Comparison of ENCODE assay signal across 8 cellular contexts in genomic region chr11:727859-728748, GRCh38. TPM values are rescaled to one million over a fixed set of nuclear protein-coding genes. Genes with fewer than 3 reads are reported as not detected.
DNase-seq lines count a peak whose midpoint lies in the region; ATAC-seq, FAIRE-seq and TF ChIP-seq lines count a peak whose summit lies in the region.

No MANE protein-coding gene starts in this region.

- POLR2A ChIA-PET in activated naive CD8-positive, alpha-beta T cell treated with anti-CD3 and anti-CD28 coated beads, Interleukin-2, amount 10 ng/mL, durations not matched to agents 7 days and 5 days (lab: Charles Lee), result interaction anchor here (0.6 to 2.4 kb wide), 3 partner anchors 20 to 50 kb away, joined by 3 to 11 read pairs (median 3); no protein-coding TSS in a partner anchor

- no peak overlapping the region for H3K27ac ChIP-seq in cardiac muscle cell
- H3K27ac ChIP-seq in psoas muscle, result peak overlapping the region; percentile 46

- TF ChIP-seq CTCF in cardiac muscle cell (IDR thresholded peaks at IDR 0.05; ENCODE audit: low read depth, low read length), result peak; percentile 96
- peak; percentile 97 for TF ChIP-seq CTCF in psoas muscle (IDR thresholded peaks at IDR 0.05)

- no peaks in the 10 kb centered on the region for H3K9me3 Mint-ChIP-seq in activated naive CD8-positive, alpha-beta T cell treated with anti-CD3 and anti-CD28 coated beads, Interleukin-2, amount 10 ng/mL, durations not matched to agents 7 days and 5 days

- no peak overlapping the region for H3K27ac Mint-ChIP-seq in activated naive CD8-positive, alpha-beta T cell treated with anti-CD3 and anti-CD28 coated beads, Interleukin-2, amount 10 ng/mL, durations not matched to agents 7 days and 5 days

- H3K4me1 Mint-ChIP-seq in activated naive CD8-positive, alpha-beta T cell treated with anti-CD3 and anti-CD28 coated beads, Interleukin-2, amount 10 ng/mL, durations not matched to agents 7 days and 5 days, result peaks cover 9% of the 10 kb centered on the region

- H3K4me3 Mint-ChIP-seq in activated naive CD8-positive, alpha-beta T cell treated with anti-CD3 and anti-CD28 coated beads, Interleukin-2, amount 10 ng/mL, durations not matched to agents 7 days and 5 days, result no peak overlapping the region

- 23 to 26% (median 25%) methylated on average over 30 to 31 of the region's 31 CpGs for WGBS in psoas muscle, 3 donors

- no peaks in the 10 kb centered on the region for H3K36me3 Mint-ChIP-seq in activated naive CD8-positive, alpha-beta T cell treated with anti-CD3 and anti-CD28 coated beads, Interleukin-2, amount 10 ng/mL, durations not matched to agents 7 days and 5 days

- H3K4me3 ChIP-seq in cardiac muscle cell (no peak overlapping the region), psoas muscle (no peak overlapping the region)

- peaks cover 3% of the 10 kb centered on the region for H3K27me3 Mint-ChIP-seq in activated naive CD8-positive, alpha-beta T cell treated with anti-CD3 and anti-CD28 coated beads, Interleukin-2, amount 10 ng/mL, durations not matched to agents 7 days and 5 days

- FAIRE-seq in HTR-8/SVneo (lab: Jason Lieb, UNC) (peak; percentile 87), urothelium cell line (lab: Jason Lieb, UNC) (no peak)

- intact Hi-C loops in psoas muscle (cut with DNase I), result no loop called here

- ATAC-seq in activated naive CD8-positive, alpha-beta T cell treated with anti-CD3 and anti-CD28 coated beads, Interleukin-2, amount 10 ng/mL, durations not matched to agents 7 days and 5 days (ENCODE audit: low read depth), result peak; percentile 59
- ATAC-seq in psoas muscle, result peak; percentile 90 to 96 (median 94)

- H3K27me3 ChIP-seq in cardiac muscle cell, result peaks cover 37% of the 10 kb centered on the region
- peaks cover 0 to 40% (median 13%) of the 10 kb centered on the region in 3 donors for H3K27me3 ChIP-seq in psoas muscle (ENCODE audit: insufficient read depth in 3 of 3, low read length in 2 of 3)

- no peaks in the 10 kb centered on the region for H3K4me1 ChIP-seq in cardiac muscle cell (ENCODE audit: low read depth)
- H3K4me1 ChIP-seq in psoas muscle, result peaks cover 11% of the 10 kb centered on the region

- peak; percentile 65 for DNase-seq in NCI-H1436 (lab: John Stamatoyannopoulos, UW)
- no peak for DNase-seq in NCI-H1436 treated with DMSO at 0.1 percent for 48 hours (lab: John Stamatoyannopoulos, UW)
- peak; percentile 92 for DNase-seq in HTR-8/SVneo (ENCODE audit: insufficient read length, low spot score)
- peak; percentile 47 for DNase-seq in SKM-1 (lab: John Stamatoyannopoulos, UW; ENCODE audit: unreplicated experiment)
- peak; percentile 89 for DNase-seq in activated naive CD8-positive, alpha-beta T cell treated with anti-CD3 and anti-CD28 coated beads, Interleukin-2, amount 10 ng/mL, durations not matched to agents 7 days and 5 days
- DNase-seq in cardiac muscle cell (ENCODE audit: low read depth in 1 of 2, low spot score in 1 of 2), result peak; percentile 69 to 83
- peak; percentile 88 to 92 for DNase-seq in psoas muscle
- peak; percentile 88 for DNase-seq in urothelium cell line (ENCODE audit: low spot score)

- H3K9me3 ChIP-seq in cardiac muscle cell (ENCODE audit: low read depth), result no peaks in the 10 kb centered on the region
- no peaks in the 10 kb centered on the region for H3K9me3 ChIP-seq in psoas muscle

- H3K36me3 ChIP-seq in cardiac muscle cell, result no peaks in the 10 kb centered on the region
- no peaks in the 10 kb centered on the region for H3K36me3 ChIP-seq in psoas muscle (ENCODE audit: insufficient read depth in 1 of 2, low read depth in 1 of 2)

RNA-seq across cellular contexts. Expression of gene TALDO1, which starts 19.2 kb away (rescaled TPM):
- total RNA-seq in activated naive CD8-positive, alpha-beta T cell treated with anti-CD3 and anti-CD28 coated beads, Interleukin-2, amount 10 ng/mL, durations not matched to agents 7 days and 5 days, result 100 to 1,000 TPM; 199 to 206 TPM
- total RNA-seq in cardiac muscle cell (144 and 158 TPM in 2 replicates), psoas muscle (100 to 1,000 TPM in 1 of 4 donors, 10 to 100 TPM in 3; 77.7 to 140 (median 81.8) TPM)
- polyA plus RNA-seq in cardiac muscle cell (163 and 174 TPM in 2 replicates), psoas muscle (10 to 100 TPM; 58.7 to 77.6 (median 65.9) TPM)

RNA-seq across cellular contexts. Expression of gene EPS8L2, which starts 22.1 kb away (rescaled TPM):
- total RNA-seq in activated naive CD8-positive, alpha-beta T cell treated with anti-CD3 and anti-CD28 coated beads, Interleukin-2, amount 10 ng/mL, durations not matched to agents 7 days and 5 days, result 10 to 100 TPM; 19.0 to 24.5 TPM
- total RNA-seq in cardiac muscle cell (18.9 and 22.6 TPM in 2 replicates), psoas muscle (1 to 10 TPM in 3 of 4 donors, under 1 TPM in 1; 0.89 to 3.1 (median 1.5) TPM)
- polyA plus RNA-seq in cardiac muscle cell (25.7 and 27.4 TPM in 2 replicates), psoas muscle (under 1 TPM; 0.47 to 0.63 (median 0.56) TPM)

RNA-seq across cellular contexts. Expression of gene TMEM80, which starts 32.5 kb away (rescaled TPM):
- 10 to 100 TPM; 38.9 to 39.7 TPM for total RNA-seq in activated naive CD8-positive, alpha-beta T cell treated with anti-CD3 and anti-CD28 coated beads, Interleukin-2, amount 10 ng/mL, durations not matched to agents 7 days and 5 days
- total RNA-seq in cardiac muscle cell (53.4 and 70.5 TPM in 2 replicates), psoas muscle (10 to 100 TPM in 2 of 4 donors, 1 to 10 TPM in 2; 5.9 to 15.7 (median 9.7) TPM)
- polyA plus RNA-seq in cardiac muscle cell (72.3 and 93.5 TPM in 2 replicates), psoas muscle (10 to 100 TPM in 2 of 3 donors, 1 to 10 TPM in 1; 7.4 to 16.3 (median 10.1) TPM)

RNA-seq across cellular contexts. Expression of gene DEAF1, which starts 33.1 kb away (rescaled TPM):
- 10 to 100 TPM; 33.1 to 36.0 TPM for total RNA-seq in activated naive CD8-positive, alpha-beta T cell treated with anti-CD3 and anti-CD28 coated beads, Interleukin-2, amount 10 ng/mL, durations not matched to agents 7 days and 5 days
- total RNA-seq in cardiac muscle cell, result 80.0 and 90.0 TPM in 2 replicates
- polyA plus RNA-seq in cardiac muscle cell, result 88.6 and 124 TPM in 2 replicates
- total RNA-seq in psoas muscle, result 10 to 100 TPM; 15.0 to 30.0 (median 21.0) TPM
- polyA plus RNA-seq in psoas muscle, result 10 to 100 TPM; 12.5 to 18.1 (median 15.3) TPM

RNA-seq across cellular contexts. Expression of gene GATD1, which starts 49.2 kb away (rescaled TPM):
- total RNA-seq in activated naive CD8-positive, alpha-beta T cell treated with anti-CD3 and anti-CD28 coated beads, Interleukin-2, amount 10 ng/mL, durations not matched to agents 7 days and 5 days, result 10 to 100 TPM; 59.8 to 62.4 TPM
- total RNA-seq in cardiac muscle cell (62.2 and 64.1 TPM in 2 replicates), psoas muscle (10 to 100 TPM; 13.6 to 32.6 (median 22.2) TPM)
- polyA plus RNA-seq in cardiac muscle cell (27.9 and 60.4 TPM in 2 replicates), psoas muscle (10 to 100 TPM; 11.0 to 20.9 (median 17.7) TPM)
